Comparison of ENCODE assay signal across 16 cellular contexts in the genomic region with DNA sequence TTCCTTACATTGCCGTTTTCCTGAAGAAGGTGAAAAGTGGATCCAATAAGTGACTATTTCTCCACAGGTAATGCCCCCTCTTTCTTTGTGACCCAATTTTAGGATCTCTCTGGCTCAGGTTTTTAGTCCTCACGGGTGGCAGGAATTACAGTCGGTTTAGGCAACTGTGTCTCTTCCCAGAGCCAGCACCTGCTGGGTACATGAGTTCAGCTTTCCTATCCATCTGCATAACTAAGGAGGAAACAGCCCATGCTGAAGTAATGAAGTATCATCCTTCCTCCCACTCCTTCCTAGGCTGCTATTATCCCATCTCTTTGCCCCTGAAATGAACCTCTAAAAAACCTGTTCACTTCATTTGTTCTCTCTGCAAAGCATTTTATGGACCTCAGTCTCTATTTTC.
"Had no signal": no experiment of that assay in that cellular context is flagged by ENCODE, and none has a peak within 500 bp of the region (broad histone marks: within the 10 kb centered on the region; RNA-seq: fewer than 3 reads in every experiment).

No MANE protein-coding gene starts in this region.

- ATAC-seq: activated naive CD4-positive, alpha-beta T cell treated with anti-CD3 and anti-CD28 coated beads, Interleukin-2, amount 50 U/mL, for 72 hours; gastrocnemius medialis; left ventricle myocardium superior; naive thymus-derived CD8-positive, alpha-beta T cell; stimulated activated memory B cell treated with anti-CD40 and anti-IgM and Interleukin-4, amounts not matched to agents 10 μg/mL and 1 μg/mL and 100 μg/mL, for 72 hours had no signal

- DNase-seq: activated gamma-delta T cell treated with Interleukin-2 at 50 U/mL for 16 hours; activated T-cell treated with anti-CD3 and anti-CD28 coated beads, Interleukin-2, amount 50 U/mL, for 1 hour; aorta; esophagus squamous epithelium; gastrocnemius medialis; heart right ventricle; left ventricle myocardium superior; mammary epithelial cell; naive thymus-derived CD8-positive, alpha-beta T cell; retina; sigmoid colon; stimulated activated CD4-positive, alpha-beta T cell treated with anti-CD3 and anti-CD28 coated beads, Interleukin-15, amount 100 ng/mL, for 24 hours; stomach; T-helper 9 cell had no signal
